24 cellular contexts compared by ENCODE assay signal in the genomic region with DNA sequence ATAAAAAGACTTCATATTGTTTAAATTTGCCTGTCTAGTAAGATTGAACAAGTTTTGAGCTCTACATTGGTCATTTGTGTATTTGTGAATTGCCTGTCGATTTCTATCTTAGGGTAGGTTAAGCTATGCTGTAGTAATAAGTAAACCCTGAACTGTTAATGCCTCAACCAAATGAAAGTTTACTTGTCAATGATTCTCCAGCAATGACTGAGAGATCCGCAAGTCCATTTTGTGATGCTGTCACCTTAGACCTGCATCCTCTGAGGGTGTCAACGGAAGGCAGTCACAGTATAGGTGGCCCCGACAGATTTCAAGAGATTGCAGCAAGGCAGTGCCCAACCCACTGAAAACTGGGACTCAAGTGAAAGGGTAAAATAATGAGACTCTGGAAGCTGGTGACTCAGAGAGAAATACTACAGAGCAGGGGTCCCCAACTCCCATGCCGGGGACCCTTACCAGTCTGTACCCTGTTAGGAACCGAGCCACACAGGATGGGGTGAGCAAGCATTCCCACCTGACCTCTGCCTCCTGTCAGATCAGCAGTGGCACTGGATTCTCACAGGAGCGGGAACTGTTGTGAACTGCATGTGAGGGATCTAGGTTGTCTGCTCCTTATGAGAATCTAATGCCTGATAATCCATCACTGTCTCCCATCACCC.
"Had no signal": no experiment of that assay in that cellular context is flagged by ENCODE, and none has a peak within 500 bp of the region (broad histone marks: within the 10 kb centered on the region; RNA-seq: fewer than 3 reads in every experiment).

No MANE protein-coding gene starts in this region.

- H3K36me3 Mint-ChIP-seq: natural killer cell treated with Interleukin-12 subunit alpha and Interleukin-12 subunit beta and Interleukin-15 and Interleukin-18, amount 100 ng/mL, for 72 hours; type B pancreatic cell had no signal

- H3K27ac ChIP-seq: body of pancreas, cardiac muscle cell, esophagus squamous epithelium, gastrocnemius medialis, thoracic aorta had no signal

- H3K4me1 ChIP-seq: body of pancreas, esophagus squamous epithelium, gastrocnemius medialis had no signal

- H3K4me3 ChIP-seq: body of pancreas, cardiac muscle cell, esophagus squamous epithelium, gastrocnemius medialis, thoracic aorta had no signal

- H3K27ac Mint-ChIP-seq: activated CD4-positive, alpha-beta memory T cell treated with anti-CD3 and anti-CD28 coated beads, Interleukin-2, amount 10 ng/mL, durations not matched to agents 7 days and 5 days; activated naive CD4-positive, alpha-beta T cell treated with anti-CD3 and anti-CD28 coated beads, Interleukin-2, amount 50 U/mL, for 24 hours; endodermal cell; memory B cell; natural killer cell treated with Interleukin-12 subunit alpha and Interleukin-12 subunit beta and Interleukin-15 and Interleukin-18, amount 100 ng/mL, for 72 hours; T-helper 1 cell treated with Interleukin-12 subunit alpha and Interleukin-12 subunit beta and Interleukin-4 antibody, amounts not matched to agents 30 μg/mL and 1 μg/mL, for 36 hours; type B pancreatic cell had no signal

- H3K4me3 Mint-ChIP-seq: activated CD4-positive, alpha-beta memory T cell treated with anti-CD3 and anti-CD28 coated beads, Interleukin-2, amount 10 ng/mL, durations not matched to agents 7 days and 5 days; activated naive CD4-positive, alpha-beta T cell treated with anti-CD3 and anti-CD28 coated beads, Interleukin-2, amount 50 U/mL, for 24 hours; endodermal cell; memory B cell; natural killer cell treated with Interleukin-12 subunit alpha and Interleukin-12 subunit beta and Interleukin-15 and Interleukin-18, amount 100 ng/mL, for 72 hours; T-helper 1 cell treated with Interleukin-12 subunit alpha and Interleukin-12 subunit beta and Interleukin-4 antibody, amounts not matched to agents 30 μg/mL and 1 μg/mL, for 36 hours; type B pancreatic cell had no signal

- H3K27me3 Mint-ChIP-seq: activated CD4-positive, alpha-beta memory T cell treated with anti-CD3 and anti-CD28 coated beads, Interleukin-2, amount 10 ng/mL, durations not matched to agents 7 days and 5 days; activated naive CD4-positive, alpha-beta T cell treated with anti-CD3 and anti-CD28 coated beads, Interleukin-2, amount 50 U/mL, for 24 hours; memory B cell; natural killer cell treated with Interleukin-12 subunit alpha and Interleukin-12 subunit beta and Interleukin-15 and Interleukin-18, amount 100 ng/mL, for 72 hours; type B pancreatic cell had no signal

- FAIRE-seq: islet of Langerhans had no signal

- DNase-seq: activated CD4-positive, alpha-beta memory T cell treated with anti-CD3 and anti-CD28 coated beads, Interleukin-2, amount 10 ng/mL, durations not matched to agents 7 days and 5 days; activated CD4-positive, alpha-beta T cell treated with anti-CD3 and anti-CD28 coated beads for 48 hours; activated gamma-delta T cell treated with Interleukin-2 at 50 U/mL for 16 hours; anterior cingulate cortex; body of pancreas; cortex of kidney; endodermal cell; esophagus squamous epithelium; gastrocnemius medialis; left cardiac atrium; nucleus accumbens; retina; stimulated activated CD4-positive, alpha-beta T cell treated with anti-CD3 and anti-CD28 coated beads, Interleukin-2, amount 100 ng/mL, for 48 hours; stimulated activated CD8-positive, alpha-beta memory T cell treated with anti-CD3 and anti-CD28 coated beads, Interleukin-4, amount 100 ng/mL, for 48 hours; stimulated activated naive CD4-positive, alpha-beta T cell; T1000 had no signal

- H3K9me3 Mint-ChIP-seq: activated CD4-positive, alpha-beta memory T cell treated with anti-CD3 and anti-CD28 coated beads, Interleukin-2, amount 10 ng/mL, durations not matched to agents 7 days and 5 days; activated naive CD4-positive, alpha-beta T cell treated with anti-CD3 and anti-CD28 coated beads, Interleukin-2, amount 50 U/mL, for 24 hours; endodermal cell; memory B cell; natural killer cell treated with Interleukin-12 subunit alpha and Interleukin-12 subunit beta and Interleukin-15 and Interleukin-18, amount 100 ng/mL, for 72 hours; T-helper 1 cell treated with Interleukin-12 subunit alpha and Interleukin-12 subunit beta and Interleukin-4 antibody, amounts not matched to agents 30 μg/mL and 1 μg/mL, for 36 hours; type B pancreatic cell had no signal

- H3K9me3 ChIP-seq: body of pancreas, esophagus squamous epithelium, gastrocnemius medialis, thoracic aorta had no signal

- H3K4me1 Mint-ChIP-seq: activated CD4-positive, alpha-beta memory T cell treated with anti-CD3 and anti-CD28 coated beads, Interleukin-2, amount 10 ng/mL, durations not matched to agents 7 days and 5 days; activated naive CD4-positive, alpha-beta T cell treated with anti-CD3 and anti-CD28 coated beads, Interleukin-2, amount 50 U/mL, for 24 hours; endodermal cell; memory B cell had no signal

- ATAC-seq: body of pancreas; gastrocnemius medialis; left cardiac atrium; natural killer cell treated with Interleukin-12 subunit alpha and Interleukin-12 subunit beta and Interleukin-15 and Interleukin-18, amount 100 ng/mL, for 72 hours had no signal
